Comparison of ENCODE assay signal across 8 cellular contexts in the genomic region with DNA sequence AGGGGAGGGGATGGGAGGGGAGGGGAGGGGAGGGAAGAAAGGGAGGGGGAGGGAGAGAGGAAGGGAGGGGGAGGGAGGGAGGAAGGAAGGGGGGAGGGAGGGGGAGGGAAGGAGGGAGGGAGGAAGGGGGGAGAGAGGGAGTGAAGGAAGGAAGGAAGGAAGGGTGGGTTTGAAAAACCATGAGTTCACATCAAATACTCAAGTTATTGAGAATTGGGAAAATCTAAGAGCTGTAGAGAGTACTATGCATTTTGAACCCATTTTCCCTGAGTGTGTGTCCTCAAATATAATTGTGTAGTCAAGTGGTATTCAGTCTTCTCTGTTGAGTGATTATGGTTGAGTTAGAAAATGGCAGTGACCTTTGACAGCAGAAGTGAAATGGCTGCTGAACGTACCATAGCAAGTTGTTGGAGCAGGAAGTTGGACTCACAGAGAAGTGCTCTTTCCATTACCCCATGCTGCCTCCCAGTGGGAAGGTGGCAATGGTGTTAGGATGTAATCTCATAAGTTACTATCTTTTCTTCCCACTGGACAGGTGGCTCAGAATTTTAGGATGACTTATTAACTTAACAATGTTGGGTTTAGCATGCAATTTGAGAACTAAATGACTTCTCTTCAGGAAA.
DNase-seq lines count a peak whose midpoint lies in the region; ATAC-seq and TF ChIP-seq lines count a peak whose summit lies in the region.

No MANE protein-coding gene starts in this region.

- peaks cover 36% of the 10 kb centered on the region for H3K4me1 Mint-ChIP-seq in activated CD8-positive, alpha-beta memory T cell treated with anti-CD3 and anti-CD28 coated beads, Interleukin-2, amount 10 ng/mL, durations not matched to agents 7 days and 5 days

- H3K9me3 ChIP-seq in aorta (ENCODE audit: control insufficient read depth, low read length) = no peaks in the 10 kb centered on the region

- CTCF ChIA-PET in activated CD8-positive, alpha-beta memory T cell treated with anti-CD3 and anti-CD28 coated beads, Interleukin-2, amount 10 ng/mL, durations not matched to agents 7 days and 5 days (lab: Charles Lee) = interaction anchor here (1.3 kb wide), 1 partner anchor 216 kb away, joined by 6 read pairs; no protein-coding TSS in a partner anchor

- peak; percentile 34 for TF ChIP-seq CTCF in astrocyte of the cerebellum (IDR thresholded peaks at IDR 0.05; ENCODE audit: low read depth, low read length, missing control alignments)

- peaks cover 0 to 2% of the 10 kb centered on the region in 2 donors for H3K4me1 ChIP-seq in aorta (ENCODE audit: control insufficient read depth in 1 of 2, insufficient read depth in 2 of 2, low read length in 2 of 2)

- no peak overlapping the region for H3K27ac ChIP-seq in aorta (ENCODE audit: low read depth in 1 of 2, low read length in 2 of 2)

- H3K27ac Mint-ChIP-seq in activated CD8-positive, alpha-beta memory T cell treated with anti-CD3 and anti-CD28 coated beads, Interleukin-2, amount 10 ng/mL, durations not matched to agents 7 days and 5 days = no peak overlapping the region

- in situ Hi-C loops in astrocyte of the cerebellum (cut with HindIII; ENCODE audit: low sequenced_read_pairs) = no loop called here

- H3K27me3 ChIP-seq in aorta (ENCODE audit: control insufficient read depth in 1 of 2, insufficient read depth in 2 of 2, low read length in 1 of 2) = no peaks in the 10 kb centered on the region

- intact Hi-C loops in aorta (cut with DNase I) = loop anchor here in 1 of 2 donors (10.0 kb wide), 1 partner anchor 770 kb away; no protein-coding TSS in a partner anchor

- peak; percentile 47 for ATAC-seq in activated CD8-positive, alpha-beta memory T cell treated with anti-CD3 and anti-CD28 coated beads, Interleukin-2, amount 10 ng/mL, durations not matched to agents 7 days and 5 days
- ATAC-seq in HG02610 (IDR thresholded peaks at IDR 0.05; ENCODE audit: unreplicated experiment) (peak; percentile 66), aorta (ENCODE audit: low FRiP score) (peak; percentile 63), GM21529 (IDR thresholded peaks at IDR 0.05; ENCODE audit: unreplicated experiment) (no peak)

- no peak overlapping the region for H3K4me3 Mint-ChIP-seq in activated CD8-positive, alpha-beta memory T cell treated with anti-CD3 and anti-CD28 coated beads, Interleukin-2, amount 10 ng/mL, durations not matched to agents 7 days and 5 days

- no peaks in the 10 kb centered on the region for H3K27me3 Mint-ChIP-seq in activated CD8-positive, alpha-beta memory T cell treated with anti-CD3 and anti-CD28 coated beads, Interleukin-2, amount 10 ng/mL, durations not matched to agents 7 days and 5 days

- H3K9me3 Mint-ChIP-seq in activated CD8-positive, alpha-beta memory T cell treated with anti-CD3 and anti-CD28 coated beads, Interleukin-2, amount 10 ng/mL, durations not matched to agents 7 days and 5 days (ENCODE audit: low read depth) = peaks cover 4% of the 10 kb centered on the region

- no peaks in the 10 kb centered on the region for H3K36me3 ChIP-seq in aorta (ENCODE audit: control insufficient read depth in 1 of 2, insufficient read depth in 2 of 2, low read length in 1 of 2)

- DNase-seq in activated CD8-positive, alpha-beta memory T cell treated with anti-CD3 and anti-CD28 coated beads, Interleukin-2, amount 10 ng/mL, durations not matched to agents 7 days and 5 days = peak; percentile 59
- no peak for DNase-seq in activated CD8-positive, alpha-beta memory T cell treated with anti-CD3 and anti-CD28 coated beads, Interleukin-2, amount 50 U/mL, for 4 hours
- DNase-seq in NCI-H69 (lab: John Stamatoyannopoulos, UW) (peak; percentile 93), astrocyte of the cerebellum (ENCODE audit: low read depth) (no peak), left kidney (ENCODE audit: low read depth, low spot score) (peak; percentile 31), aorta (peak in 1 of 2 donors; percentile 58)

- WGBS in aorta, 2 donors = 20 to 22% methylated on average over 1 of the region's 1 CpG

- H3K36me3 Mint-ChIP-seq in activated CD8-positive, alpha-beta memory T cell treated with anti-CD3 and anti-CD28 coated beads, Interleukin-2, amount 10 ng/mL, durations not matched to agents 7 days and 5 days = peaks cover 37% of the 10 kb centered on the region

- H3K4me3 ChIP-seq in astrocyte of the cerebellum (ENCODE audit: low read depth, low read length) (no peak overlapping the region), aorta (ENCODE audit: low read length in 2 of 2) (no peak overlapping the region)

Comparison
In these comparisons a context has a peak if more than half of its experiments do, and no peak if none do; other contexts are left out.
1. DNase-seq: peak in activated CD8-positive, alpha-beta memory T cell treated with anti-CD3 and anti-CD28 coated beads, Interleukin-2, amount 10 ng/mL, durations not matched to agents 7 days and 5 days (single experiment), NCI-H69 (single experiment) and left kidney (single experiment); none in activated CD8-positive, alpha-beta memory T cell treated with anti-CD3 and anti-CD28 coated beads, Interleukin-2, amount 50 U/mL, for 4 hours (single experiment) and astrocyte of the cerebellum (single experiment).